8 cellular contexts compared by ENCODE assay signal in genomic region chr6:38638941-38639497, GRCh38. TPM values are rescaled to one million over a fixed set of nuclear protein-coding genes. Genes with fewer than 3 reads are reported as not detected.
A peak's percentile ranks its signal among the peaks of the same experiment; 100 is the strongest.
DNase-seq lines count a peak whose midpoint lies in the region; ATAC-seq and TF ChIP-seq lines count a peak whose summit lies in the region.

No MANE protein-coding gene starts in this region.

- no peaks in the 10 kb centered on the region for H3K9me3 Mint-ChIP-seq in central memory CD8-positive, alpha-beta T cell

- peak overlapping the region; percentile 99 for H2AFZ ChIP-seq in GM23248

- H3K4me3 ChIP-seq in DOHH2 (ENCODE audit: low read length) (peak overlapping the region; percentile 92), GM23248 (peak overlapping the region; percentile 93)

- H3K4me2 ChIP-seq in DOHH2 (ENCODE audit: low read length) (peak overlapping the region; percentile 77), GM23248 (ENCODE audit: unreplicated experiment) (peak overlapping the region; percentile 86)

- H3K27ac ChIP-seq in DOHH2 (ENCODE audit: low read depth, low read length): peak overlapping the region; percentile 59
- H3K27ac ChIP-seq in GM23248: peak overlapping the region; percentile 93

- H3K79me2 ChIP-seq in DOHH2 (ENCODE audit: control insufficient read depth, low read length) (peaks cover 23% of the 10 kb centered on the region), GM23248 (ENCODE audit: insufficient read depth) (peaks cover 66% of the 10 kb centered on the region)

- peak overlapping the region; percentile 92 for H3K9ac ChIP-seq in GM23248

- WGBS in GM23248 (ENCODE audit: low coverage in 1 of 2, low lambda C conversion rate in 2 of 2, missing lambda C conversion rate in 2 of 2), 2 experiments: 0 to 1% methylated on average over 15 of the region's 15 CpGs

- TF ChIP-seq CTCF in DOHH2 (IDR thresholded peaks at IDR 0.05; ENCODE audit: low read depth, low read length, poor library complexity, severe bottlenecking): no peak

- H3K9me2 ChIP-seq in DOHH2 (replicated peaks; ENCODE audit: control insufficient read depth, low read length): no peaks in the 10 kb centered on the region
- no peaks in the 10 kb centered on the region for H3K9me2 ChIP-seq in GM23248 (ENCODE audit: insufficient read depth)

- peaks cover 67% of the 10 kb centered on the region for H3K4me1 Mint-ChIP-seq in central memory CD8-positive, alpha-beta T cell

- H3K27me3 Mint-ChIP-seq in central memory CD8-positive, alpha-beta T cell: no peaks in the 10 kb centered on the region

- no peaks in the 10 kb centered on the region for H3K36me3 ChIP-seq in DOHH2 (ENCODE audit: control insufficient read depth, low read length)
- no peaks in the 10 kb centered on the region for H3K36me3 ChIP-seq in GM23248 (ENCODE audit: low read depth)

- H3K4me1 ChIP-seq in DOHH2 (ENCODE audit: control insufficient read depth, low read length) (peaks cover 25% of the 10 kb centered on the region), GM23248 (ENCODE audit: insufficient read depth) (0 out of 2 replicates have a peak, but pooled peaks cover 5% of the 10 kb centered on the region)

- DNase-seq in GM23248 (peak; percentile 87), Kasumi-1 (lab: John Stamatoyannopoulos, UW) (peak; percentile 21 to 23), left kidney (ENCODE audit: low read depth, low spot score) (peak; percentile 74), SHP77 (lab: John Stamatoyannopoulos, UW) (no peak)
- peak; percentile 52 for DNase-seq in activated CD4-positive, CD25-positive, alpha-beta regulatory T cell treated with anti-CD3 and anti-CD28 coated beads, Interleukin-2, amount 50 U/mL, for 72 hours
- peak; percentile 47 to 60 for DNase-seq in central memory CD8-positive, alpha-beta T cell (ENCODE audit: low spot score in 2 of 2)
- DNase-seq in stimulated activated CD4-positive, alpha-beta T cell treated with anti-CD3 and anti-CD28 coated beads, Interleukin-4, amount 100 ng/mL, for 4 hours: peak; percentile 54 to 74

- ATAC-seq in central memory CD8-positive, alpha-beta T cell (replicated peaks; ENCODE audit: extremely low read depth, poor library complexity, severe bottlenecking): peak; percentile 73

- H3K27me3 ChIP-seq in DOHH2 (ENCODE audit: control insufficient read depth, low read length) (no peaks in the 10 kb centered on the region), GM23248 (replicated peaks; ENCODE audit: insufficient read depth) (no peaks in the 10 kb centered on the region)

- H3K9me3 ChIP-seq in DOHH2 (ENCODE audit: control insufficient read depth, insufficient read depth, low read length) (no peaks in the 10 kb centered on the region), GM23248 (ENCODE audit: low read depth) (no peaks in the 10 kb centered on the region)

- in situ Hi-C loops in GM23248 (cut with MboI): no loop called here

- H4K20me1 ChIP-seq in DOHH2 (ENCODE audit: control insufficient read depth, insufficient read depth, low read depth, low read length) (no peaks in the 10 kb centered on the region), GM23248 (ENCODE audit: insufficient read depth) (no peaks in the 10 kb centered on the region; the same call in 1 of the 2 replicates)

- H3K27ac Mint-ChIP-seq in central memory CD8-positive, alpha-beta T cell (ENCODE audit: low read depth): peak overlapping the region; percentile 94

- H3K36me3 Mint-ChIP-seq in central memory CD8-positive, alpha-beta T cell (ENCODE audit: insufficient read depth): peaks cover 11% of the 10 kb centered on the region

- H3F3A ChIP-seq in DOHH2 (ENCODE audit: control insufficient read depth, insufficient read depth) (peaks cover 5% of the 10 kb centered on the region; the same call in 1 of the 2 replicates), GM23248 (ENCODE audit: insufficient read depth) (0 out of 2 replicates have a peak, but pooled peaks cover 9% of the 10 kb centered on the region)

- peak overlapping the region; percentile 83 for H3K4me3 Mint-ChIP-seq in central memory CD8-positive, alpha-beta T cell

RNA-seq across cellular contexts. Expression of gene BTBD9, which starts 0.7 kb away (rescaled TPM):
- total RNA-seq in GM23248 (2014; rRNA removed; shearing (Covaris generic)): 11.9 and 13.7 TPM in 2 replicates
- polyA plus RNA-seq in GM23248 (2016; fragmentation: Nextera tagmentation; extraction: Ambion mirVana): 6.6 and 10.0 TPM in 2 replicates

Comparison
In these comparisons a context has a peak if more than half of its experiments do, and no peak if none do; other contexts are left out.
1. DNase-seq: peak in GM23248 (single experiment), Kasumi-1 (2 of 2), activated CD4-positive, CD25-positive, alpha-beta regulatory T cell treated with anti-CD3 and anti-CD28 coated beads, Interleukin-2, amount 50 U/mL, for 72 hours (single experiment), central memory CD8-positive, alpha-beta T cell (2 of 2), left kidney (single experiment) and stimulated activated CD4-positive, alpha-beta T cell treated with anti-CD3 and anti-CD28 coated beads, Interleukin-4, amount 100 ng/mL, for 4 hours (2 of 2); none in SHP77 (0 of 2).